Comparison of ENCODE assay signal across 22 cellular contexts in genomic region chr14:38070213-38070612, GRCh38.
"Had no signal": no experiment of that assay in that cellular context is flagged by ENCODE, and none has a peak within 500 bp of the region (broad histone marks: within the 10 kb centered on the region; RNA-seq: fewer than 3 reads in every experiment).

No MANE protein-coding gene starts in this region.

- H3K27me3 ChIP-seq: esophagus muscularis mucosa, heart right ventricle, ovary, SJCRH30, testis had no signal

- H3K27ac ChIP-seq: esophagus muscularis mucosa, heart right ventricle, left ventricle myocardium inferior, ovary, psoas muscle, SJCRH30, skin epidermis, testis, VCaP had no signal

- H3K27me3 Mint-ChIP-seq: activated CD4-positive, alpha-beta memory T cell treated with anti-CD3 and anti-CD28 coated beads for 36 hours; dendritic cell treated with granulocyte-macrophage colony-stimulating factor and Interleukin-4, amounts not matched to agents 40 ng/mL and 50 ng/mL, for 4 days; type B pancreatic cell had no signal

- H3K4me3 Mint-ChIP-seq: activated CD4-positive, alpha-beta memory T cell treated with anti-CD3 and anti-CD28 coated beads for 36 hours; activated T-cell treated with anti-CD3 and anti-CD28 coated beads, Interleukin-2, amount 50 U/mL, for 4 hours; dendritic cell treated with granulocyte-macrophage colony-stimulating factor and Interleukin-4, amounts not matched to agents 40 ng/mL and 50 ng/mL, for 4 days; T-helper 1 cell treated with Interleukin-12 subunit alpha and Interleukin-12 subunit beta and Interleukin-4 antibody, amounts not matched to agents 30 μg/mL and 1 μg/mL, for 36 hours; type B pancreatic cell had no signal

- H3K36me3 ChIP-seq: esophagus muscularis mucosa, heart right ventricle, left ventricle myocardium inferior, ovary, SJCRH30 had no signal

- H3K9me3 ChIP-seq: ovary, SJCRH30, testis had no signal

- DNase-seq: activated CD4-positive, alpha-beta memory T cell treated with anti-CD3 and anti-CD28 coated beads for 36 hours; activated CD4-positive, CD25-positive, alpha-beta regulatory T cell treated with anti-CD3 and anti-CD28 coated beads, Interleukin-2, amount 50 U/mL, for 72 hours; activated gamma-delta T cell treated with Interleukin-2 at 50 U/mL for 16 hours; activated T-cell treated with anti-CD3 and anti-CD28 coated beads, Interleukin-2, amount 50 U/mL, for 4 hours; effector CD8-positive, alpha-beta T cell; heart right ventricle; kidney glomerular epithelial cell; left ventricle myocardium inferior; mammary epithelial cell; midbrain; ovary; psoas muscle; right cardiac atrium; SJCRH30; stimulated activated CD4-positive, alpha-beta T cell treated with anti-CD3 and anti-CD28 coated beads, Interleukin-2, amount 100 ng/mL, for 48 hours; testis had no signal

- H3K27ac Mint-ChIP-seq: activated CD4-positive, alpha-beta memory T cell treated with anti-CD3 and anti-CD28 coated beads for 36 hours; dendritic cell treated with granulocyte-macrophage colony-stimulating factor and Interleukin-4, amounts not matched to agents 40 ng/mL and 50 ng/mL, for 4 days; T-helper 1 cell treated with Interleukin-12 subunit alpha and Interleukin-12 subunit beta and Interleukin-4 antibody, amounts not matched to agents 30 μg/mL and 1 μg/mL, for 36 hours; type B pancreatic cell had no signal

- H3K4me1 ChIP-seq: esophagus muscularis mucosa, heart right ventricle, left ventricle myocardium inferior, psoas muscle, SJCRH30, testis had no signal

- ATAC-seq: heart right ventricle, psoas muscle, right cardiac atrium had no signal

- H3K4me3 ChIP-seq: esophagus muscularis mucosa, heart right ventricle, left ventricle myocardium inferior, ovary, psoas muscle, SJCRH30, skin epidermis, testis had no signal

- H3K9me3 Mint-ChIP-seq: dendritic cell treated with granulocyte-macrophage colony-stimulating factor and Interleukin-4, amounts not matched to agents 40 ng/mL and 50 ng/mL, for 4 days; T-helper 1 cell treated with Interleukin-12 subunit alpha and Interleukin-12 subunit beta and Interleukin-4 antibody, amounts not matched to agents 30 μg/mL and 1 μg/mL, for 36 hours; type B pancreatic cell had no signal

- H3K36me3 Mint-ChIP-seq: activated CD4-positive, alpha-beta memory T cell treated with anti-CD3 and anti-CD28 coated beads for 36 hours; type B pancreatic cell had no signal
